2 cellular contexts compared by ENCODE assay signal in the genomic region with DNA sequence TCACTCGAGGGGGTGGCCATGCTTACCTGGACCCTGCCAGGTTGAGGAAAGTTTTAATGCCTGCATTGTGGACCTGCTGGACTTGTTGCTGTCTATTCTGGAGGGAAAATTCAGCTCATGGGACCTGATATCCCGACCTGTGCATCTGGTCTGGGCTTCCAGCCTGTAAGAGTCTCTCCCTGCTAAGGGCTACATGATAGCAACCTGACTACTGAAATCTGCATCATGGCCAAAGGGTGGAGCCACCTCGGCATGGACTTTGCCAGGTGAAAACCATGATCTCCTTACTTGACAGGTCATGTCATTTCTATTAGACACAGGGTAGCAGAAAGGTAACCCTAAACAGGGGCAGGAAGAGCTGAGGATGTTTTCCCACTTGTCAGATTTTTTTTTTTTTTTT.
TF ChIP-seq lines count a peak whose summit lies in the region.

No MANE protein-coding gene starts in this region.

TF ChIP-seq in A549, 52 proteins besides CTCF, POLR2A, EP300 and RAD21:
- TF ChIP-seq JUN (IDR thresholded peaks at IDR 0.05) (no peak), ZNF302 (CRISPR knock-in tag; IDR thresholded peaks at IDR 0.05) (no peak), E2F6 (IDR thresholded peaks at IDR 0.05; ENCODE audit: borderline replicate concordance, low read depth) (no peak), ZSCAN20 (CRISPR knock-in tag; IDR thresholded peaks at IDR 0.05) (no peak), NR3C1 (IDR thresholded peaks at IDR 0.05) (no peak), HDAC2 (IDR thresholded peaks at IDR 0.05) (no peak), HEYL (CRISPR knock-in tag; IDR thresholded peaks at IDR 0.05) (no peak), RFX5 (IDR thresholded peaks at IDR 0.05) (no peak), HOXB13 (CRISPR knock-in tag; IDR thresholded peaks at IDR 0.05; ENCODE audit: low read depth) (no peak), ESRRA (IDR thresholded peaks at IDR 0.05; ENCODE audit: borderline replicate concordance, low read length) (no peak), FOXS1 (CRISPR knock-in tag; IDR thresholded peaks at IDR 0.05) (no peak), CEBPB (IDR thresholded peaks at IDR 0.05) (no peak), CBX8 (IDR thresholded peaks at IDR 0.05) (no peak), REST (IDR thresholded peaks at IDR 0.05) (no peak)

TF ChIP-seq in HCT116, 20 proteins besides CTCF, POLR2A, EP300 and RAD21:
- TF ChIP-seq POLR2AphosphoS5 (IDR thresholded peaks at IDR 0.05; ENCODE audit: low read depth, low read length) (no peak), REST (IDR thresholded peaks at IDR 0.05; ENCODE audit: low read depth) (no peak), EZH2phosphoT487 (IDR thresholded peaks at IDR 0.05; ENCODE audit: borderline replicate concordance) (no peak), EZH2 (IDR thresholded peaks at IDR 0.05) (no peak), ZFX (IDR thresholded peaks at IDR 0.05) (no peak), CBX3 (IDR thresholded peaks at IDR 0.05; ENCODE audit: low read depth) (no peak)
- TF ChIP-seq, protein P1, sequence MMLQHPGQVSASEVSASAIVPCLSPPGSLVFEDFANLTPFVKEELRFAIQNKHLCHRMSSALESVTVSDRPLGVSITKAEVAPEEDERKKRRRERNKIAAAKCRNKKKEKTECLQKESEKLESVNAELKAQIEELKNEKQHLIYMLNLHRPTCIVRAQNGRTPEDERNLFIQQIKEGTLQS (IDR thresholded peaks at IDR 0.05): no peak
